7 cellular contexts compared by ENCODE assay signal in the genomic region with DNA sequence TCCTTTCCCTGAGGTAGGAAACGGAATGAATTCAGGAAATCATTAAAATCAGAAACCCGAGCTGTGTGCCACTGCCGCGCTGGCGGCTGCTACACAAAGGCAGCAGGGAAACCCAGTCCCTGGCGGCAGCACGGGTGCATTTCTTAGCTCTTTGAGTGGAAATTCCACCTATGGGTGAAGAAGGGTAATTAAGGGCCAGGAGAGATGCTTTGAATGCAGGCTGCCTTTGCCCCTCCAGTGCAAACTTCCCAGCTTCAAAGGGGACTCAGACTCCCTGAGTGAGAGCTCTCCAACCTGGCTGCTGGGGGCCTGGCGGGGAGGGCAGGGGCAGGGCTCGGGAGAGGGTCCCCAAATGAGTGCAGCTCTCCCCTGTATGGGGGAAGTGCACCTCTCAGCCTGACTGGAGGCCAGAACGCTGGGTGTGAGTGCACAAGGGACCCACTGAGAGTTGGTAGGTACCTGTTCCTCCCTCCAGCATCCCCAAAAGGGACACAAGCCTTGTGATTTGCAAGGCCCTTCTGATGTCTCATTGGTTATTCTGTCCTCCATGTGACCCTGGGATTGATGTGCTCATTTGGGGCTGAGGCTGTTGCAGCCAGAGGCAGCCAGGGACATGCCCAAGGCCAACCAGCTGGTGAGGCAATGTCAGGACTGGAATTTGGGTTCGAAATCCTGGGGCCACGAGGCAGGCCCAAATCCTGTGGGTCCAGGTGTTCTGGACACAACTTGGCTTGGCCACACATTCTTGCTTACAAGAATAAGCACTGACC. TPM values are rescaled to one million over a fixed set of nuclear protein-coding genes. Genes with fewer than 3 reads are reported as not detected.
DNase-seq lines count a peak whose midpoint lies in the region; ATAC-seq, FAIRE-seq and TF ChIP-seq lines count a peak whose summit lies in the region.

No MANE protein-coding gene starts in this region.

- DNase-seq in GM06990 (ENCODE audit: extremely low read depth, insufficient read length): no peak
- DNase-seq in activated naive CD4-positive, alpha-beta T cell treated with anti-CD3 and anti-CD28 coated beads, Interleukin-2, amount 50 U/mL, for 16 hours: peak; percentile 52
- no peak for DNase-seq in mesothelial cell of epicardium (ENCODE audit: low spot score in 2 of 2, unreplicated experiment in 2 of 2)
- no peak for DNase-seq in HTR-8/SVneo (ENCODE audit: insufficient read length, low spot score)
- no peak for DNase-seq in ureter (ENCODE audit: low spot score)

- no peak overlapping the region for H3K4me3 Mint-ChIP-seq in mesothelial cell of epicardium

- FAIRE-seq in HTR-8/SVneo (lab: Jason Lieb, UNC): no peak

- peak; percentile 60 for ATAC-seq in HG03159 (IDR thresholded peaks at IDR 0.05; ENCODE audit: unreplicated experiment)
- no peak for ATAC-seq in HG03135 (IDR thresholded peaks at IDR 0.05; ENCODE audit: unreplicated experiment)

- H3K27ac Mint-ChIP-seq in mesothelial cell of epicardium: no peak overlapping the region

- H3K36me3 ChIP-seq in GM06990 (ENCODE audit: control insufficient read depth, insufficient read depth, low read length): no peaks in the 10 kb centered on the region

- H3K4me3 ChIP-seq in GM06990 (replicated peaks; ENCODE audit: low read depth, low read length): no peak overlapping the region

- H3K36me3 Mint-ChIP-seq in mesothelial cell of epicardium: no peaks in the 10 kb centered on the region

- TF ChIP-seq CTCF in GM06990 (IDR thresholded peaks at IDR 0.05; ENCODE audit: insufficient read depth, low read length, poor library complexity, severe bottlenecking): peak; percentile 10
- TF ChIP-seq CTCF in mesothelial cell of epicardium (IDR thresholded peaks at IDR 0.05; ENCODE audit: unreplicated experiment): peak; percentile 63

- peaks cover 27% of the 10 kb centered on the region for H3K4me1 Mint-ChIP-seq in mesothelial cell of epicardium

- no peaks in the 10 kb centered on the region for H3K9me3 Mint-ChIP-seq in mesothelial cell of epicardium

- H3K27me3 ChIP-seq in GM06990 (replicated peaks; ENCODE audit: control insufficient read depth, insufficient read depth, low read length): no peaks in the 10 kb centered on the region; the same call in none of the 2 replicates

- H3K27me3 Mint-ChIP-seq in mesothelial cell of epicardium (ENCODE audit: low read depth): no peaks in the 10 kb centered on the region

RNA-seq across cellular contexts. Expression of a gene that starts 16.3 kb away (rescaled TPM):
- total RNA-seq in mesothelial cell of epicardium (166 to 173 TPM (median 170 TPM) in 3 replicates), ureter (107 TPM)
